Comparison of ENCODE assay signal across 20 cellular contexts in genomic region chr11:78163828-78164227, GRCh38.
"Had no signal": no experiment of that assay in that cellular context is flagged by ENCODE, and none has a peak within 500 bp of the region (broad histone marks: within the 10 kb centered on the region; RNA-seq: fewer than 3 reads in every experiment).

No MANE protein-coding gene starts in this region.

- H3K27me3 Mint-ChIP-seq: activated naive CD8-positive, alpha-beta T cell treated with anti-CD3 and anti-CD28 coated beads for 36 hours; naive thymus-derived CD8-positive, alpha-beta T cell; stimulated activated memory B cell treated with anti-CD40 and anti-IgM and Interleukin-4, amounts not matched to agents 10 μg/mL and 1 μg/mL and 100 μg/mL, for 72 hours; T-helper 17 cell had no signal

- DNase-seq: activated CD4-positive, alpha-beta T cell treated with anti-CD3 and anti-CD28 coated beads for 4 hours; activated CD4-positive, alpha-beta T cell treated with anti-CD3 and anti-CD28 coated beads, Interleukin-2, amount 50 U/mL, for 48 hours; activated CD4-positive, CD25-positive, alpha-beta regulatory T cell; activated CD8-positive, alpha-beta memory T cell treated with anti-CD3 and anti-CD28 coated beads, Interleukin-2, amount 50 U/mL, for 48 hours; activated naive CD4-positive, alpha-beta T cell treated with Interleukin-2 at 50 U/mL for 16 hours; activated naive CD8-positive, alpha-beta T cell treated with anti-CD3 and anti-CD28 coated beads for 36 hours; activated T-cell treated with anti-CD3 and anti-CD28 coated beads, Interleukin-2, amount 50 U/mL, for 4 hours; amniotic stem cell; effector CD4-positive, alpha-beta T cell; mammary epithelial cell; naive thymus-derived CD8-positive, alpha-beta T cell; stimulated activated CD4-positive, alpha-beta T cell treated with anti-CD3 and anti-CD28 coated beads, Interleukin-15, amount 100 ng/mL, for 24 hours; T-helper 17 cell had no signal

- H3K36me3 ChIP-seq: prostate gland had no signal

- H3K9me3 ChIP-seq: prostate gland had no signal

- H3K4me1 ChIP-seq: prostate gland had no signal

- ATAC-seq: activated T-cell treated with anti-CD3 and anti-CD28 coated beads, Interleukin-2, amount 50 U/mL, for 4 hours; naive thymus-derived CD8-positive, alpha-beta T cell; sciatic nerve; stimulated activated memory B cell treated with anti-CD40 and anti-IgM and Interleukin-4, amounts not matched to agents 10 μg/mL and 1 μg/mL and 100 μg/mL, for 72 hours; T-helper 17 cell had no signal

- H3K27ac Mint-ChIP-seq: activated naive CD8-positive, alpha-beta T cell treated with anti-CD3 and anti-CD28 coated beads for 36 hours; activated T-helper 2 cell treated with anti-CD3 and anti-CD28 coated beads, Interferon-gamma antibody, Interleukin-2, Interleukin-4, amounts not matched to agents 10 μg/mL and 5 μg/mL and 100 μg/mL, durations not matched to agents 14 hours and 24 hours and 36 hours; dendritic cell treated with granulocyte-macrophage colony-stimulating factor and Interleukin-4, amounts not matched to agents 40 ng/mL and 50 ng/mL, for 4 days; stimulated activated memory B cell treated with anti-CD40 and anti-IgM and Interleukin-4, amounts not matched to agents 10 μg/mL and 1 μg/mL and 100 μg/mL, for 72 hours; T-helper 17 cell had no signal

- H3K4me1 Mint-ChIP-seq: activated naive CD8-positive, alpha-beta T cell treated with anti-CD3 and anti-CD28 coated beads for 36 hours; stimulated activated memory B cell treated with anti-CD40 and anti-IgM and Interleukin-4, amounts not matched to agents 10 μg/mL and 1 μg/mL and 100 μg/mL, for 72 hours; T-helper 17 cell had no signal

- H3K4me3 Mint-ChIP-seq: activated naive CD8-positive, alpha-beta T cell treated with anti-CD3 and anti-CD28 coated beads for 36 hours; activated T-cell treated with anti-CD3 and anti-CD28 coated beads, Interleukin-2, amount 50 U/mL, for 4 hours; dendritic cell treated with granulocyte-macrophage colony-stimulating factor and Interleukin-4, amounts not matched to agents 40 ng/mL and 50 ng/mL, for 4 days; mesothelial cell of epicardium; naive thymus-derived CD8-positive, alpha-beta T cell; stimulated activated memory B cell treated with anti-CD40 and anti-IgM and Interleukin-4, amounts not matched to agents 10 μg/mL and 1 μg/mL and 100 μg/mL, for 72 hours; T-helper 17 cell had no signal

- H3K4me3 ChIP-seq: prostate gland, smooth muscle cell had no signal

- H3K9me3 Mint-ChIP-seq: activated naive CD8-positive, alpha-beta T cell treated with anti-CD3 and anti-CD28 coated beads for 36 hours; activated T-cell treated with anti-CD3 and anti-CD28 coated beads, Interleukin-2, amount 50 U/mL, for 4 hours; activated T-helper 2 cell treated with anti-CD3 and anti-CD28 coated beads, Interferon-gamma antibody, Interleukin-2, Interleukin-4, amounts not matched to agents 10 μg/mL and 5 μg/mL and 100 μg/mL, durations not matched to agents 14 hours and 24 hours and 36 hours; dendritic cell treated with granulocyte-macrophage colony-stimulating factor and Interleukin-4, amounts not matched to agents 40 ng/mL and 50 ng/mL, for 4 days; mesothelial cell of epicardium; naive thymus-derived CD8-positive, alpha-beta T cell; stimulated activated memory B cell treated with anti-CD40 and anti-IgM and Interleukin-4, amounts not matched to agents 10 μg/mL and 1 μg/mL and 100 μg/mL, for 72 hours had no signal

- H3K36me3 Mint-ChIP-seq: activated naive CD8-positive, alpha-beta T cell treated with anti-CD3 and anti-CD28 coated beads for 36 hours; mesothelial cell of epicardium; naive thymus-derived CD8-positive, alpha-beta T cell; stimulated activated memory B cell treated with anti-CD40 and anti-IgM and Interleukin-4, amounts not matched to agents 10 μg/mL and 1 μg/mL and 100 μg/mL, for 72 hours had no signal

- H3K27ac ChIP-seq: prostate gland had no signal
